ENCODE assay signal across 13 cellular contexts in genomic region chr15:34794590-34795206, GRCh38. TPM values are rescaled to one million over a fixed set of nuclear protein-coding genes. Genes with fewer than 3 reads are reported as not detected.
DNase-seq lines count a peak whose midpoint lies in the region; ATAC-seq and TF ChIP-seq lines count a peak whose summit lies in the region.
"Had no signal": no experiment of that assay in that cellular context is flagged by ENCODE, and none has a peak within 500 bp of the region (broad histone marks: within the 10 kb centered on the region; RNA-seq: fewer than 3 reads in every experiment).

No MANE protein-coding gene starts in this region.

- H3K14ac ChIP-seq in trophoblast cell (ENCODE audit: low read length) = peak overlapping the region; percentile 87

- H3K79me2 ChIP-seq in trophoblast cell (ENCODE audit: control insufficient read depth, insufficient read depth, low read length, poor library complexity) = peaks cover 29% of the 10 kb centered on the region

- H3K4me1 ChIP-seq in adipocyte (ENCODE audit: control insufficient read depth, insufficient read depth, low read length) (peaks cover 7% of the 10 kb centered on the region), right cardiac atrium (ENCODE audit: control insufficient read depth, insufficient read depth, low read length) (peaks cover 4% of the 10 kb centered on the region), trophoblast cell (ENCODE audit: control insufficient read depth in 1 of 2, insufficient read depth in 2 of 2, low read length in 2 of 2) (peaks cover 23 to 28% of the 10 kb centered on the region in 2 experiments), testis (no peaks in the 10 kb centered on the region)

- 18% methylated on average over 33 of the region's 33 CpGs for WGBS in right cardiac atrium
- WGBS in trophoblast cell (ENCODE audit: extremely low coverage, insufficient coverage, insufficient read length) = no CpG with 5 or more reads among the region's 33 CpGs
- WGBS in testis, 2 donors = 3 to 17% methylated on average over 12 to 33 of the region's 33 CpGs

- peak overlapping the region; percentile 96 for H3K4ac ChIP-seq in trophoblast cell (ENCODE audit: low read depth, low read length)

- DNase-seq in GM10266 (ENCODE audit: extremely low spot score) (peak; percentile 23), adipocyte (ENCODE audit: low read depth) (no peak), right cardiac atrium (peak in 2 of 3 donors; percentile 22 to 56), trophoblast cell (no peak), testis (no peak), NCI-H1092 treated with DMSO at 0.1 percent for 48 hours (lab: John Stamatoyannopoulos, UW) (no peak)
- DNase-seq in activated T-cell treated with anti-CD3 and anti-CD28 coated beads, Interleukin-2, amount 50 U/mL, for 48 hours = no peak
- DNase-seq: DMS79, spleen had no signal

- no peak overlapping the region for H3K23ac ChIP-seq in trophoblast cell (ENCODE audit: low read length)

- H3K36me3 ChIP-seq in adipocyte (ENCODE audit: control insufficient read depth, insufficient read depth, low read length, severe bottlenecking) (no peaks in the 10 kb centered on the region), trophoblast cell (ENCODE audit: control insufficient read depth in 1 of 2, insufficient read depth in 2 of 2, low read length in 2 of 2) (peaks cover 24 to 40% of the 10 kb centered on the region in 2 experiments), testis (ENCODE audit: low read depth, missing control alignments) (no peaks in the 10 kb centered on the region)
- H3K36me3 ChIP-seq: spleen had no signal

- no peak for ATAC-seq in right cardiac atrium
- ATAC-seq in HG02623 (IDR thresholded peaks at IDR 0.05; ENCODE audit: unreplicated experiment) = no peak

- H4K12ac ChIP-seq in trophoblast cell (ENCODE audit: low read depth, low read length) = peak overlapping the region; percentile 86

- H3K27me3 ChIP-seq in adipocyte (replicated peaks; ENCODE audit: control insufficient read depth, insufficient read depth, low read length) (peaks cover 17% of the 10 kb centered on the region), right cardiac atrium (ENCODE audit: control insufficient read depth, insufficient read depth) (no peaks in the 10 kb centered on the region), trophoblast cell (ENCODE audit: insufficient read depth, low read length) (no peaks in the 10 kb centered on the region), testis (no peaks in the 10 kb centered on the region)

- H2BK5ac ChIP-seq in trophoblast cell (ENCODE audit: low read depth, low read length, poor library complexity) = peak overlapping the region; percentile 98

- no peaks in the 10 kb centered on the region for H3K9me3 ChIP-seq in adipocyte (ENCODE audit: control insufficient read depth, low read length)
- H3K9me3 ChIP-seq in right cardiac atrium (ENCODE audit: control insufficient read depth, low read length) = no peaks in the 10 kb centered on the region
- H3K9me3 ChIP-seq in trophoblast cell (ENCODE audit: insufficient read depth, low read depth, low read length) = no peaks in the 10 kb centered on the region
- no peaks in the 10 kb centered on the region for H3K9me3 ChIP-seq in testis
- H3K9me3 ChIP-seq: spleen had no signal

- H3K27ac ChIP-seq in right cardiac atrium (ENCODE audit: low read length) = peak overlapping the region; percentile 85
- H3K27ac ChIP-seq in trophoblast cell (ENCODE audit: low read depth, low read length) = peak overlapping the region; percentile 98
- no peak overlapping the region for H3K27ac ChIP-seq in testis
- H3K27ac ChIP-seq: spleen had no signal

- H4K8ac ChIP-seq in trophoblast cell (ENCODE audit: low read depth, low read length) = peak overlapping the region; percentile 79

- intact Hi-C loops in right cardiac atrium (cut with DNase I) (loop anchor here in 2 of 4 donors (5.0 to 10.0 kb wide), 2 partner anchors 72 to 110 kb away; no protein-coding TSS in a partner anchor), testis (cut with DNase I; ENCODE audit: low total_unique reads) (no loop called here)

- peak overlapping the region; percentile 96 for H3K18ac ChIP-seq in trophoblast cell (ENCODE audit: low read length)

- peak overlapping the region; percentile 100 for H4K91ac ChIP-seq in trophoblast cell (ENCODE audit: low read depth, low read length)

- peak overlapping the region; percentile 62 for H2AK5ac ChIP-seq in trophoblast cell (ENCODE audit: low read length)

- peak overlapping the region; percentile 76 for H3K4me2 ChIP-seq in trophoblast cell (ENCODE audit: low read length)

- H3K79me1 ChIP-seq in trophoblast cell (ENCODE audit: low read length) = peaks cover 49% of the 10 kb centered on the region

- H3K4me3 ChIP-seq in adipocyte (ENCODE audit: low read length) = peak overlapping the region; percentile 61
- H3K4me3 ChIP-seq in right cardiac atrium (ENCODE audit: low read length) = peak overlapping the region; percentile 45
- peak overlapping the region; percentile 92 for H3K4me3 ChIP-seq in trophoblast cell (ENCODE audit: low read depth, low read length)
- H3K4me3 ChIP-seq in testis = no peak overlapping the region

- TF ChIP-seq POLR2A in testis (IDR thresholded peaks at IDR 0.05) = no peak

- H2BK120ac ChIP-seq in trophoblast cell (ENCODE audit: insufficient read depth, low read length, poor library complexity) = peak overlapping the region; percentile 92

- TF ChIP-seq CTCF in GM10266 (IDR thresholded peaks at IDR 0.05; ENCODE audit: control insufficient read depth, insufficient read depth, low read depth, missing control alignments) (no peak), testis (IDR thresholded peaks at IDR 0.05) (no peak)

- H3K9ac ChIP-seq in adipocyte (ENCODE audit: low read length) (peak overlapping the region; percentile 53), trophoblast cell (ENCODE audit: low read length) (peak overlapping the region; percentile 99)

- peak overlapping the region; percentile 47 for H2BK12ac ChIP-seq in trophoblast cell (ENCODE audit: low read length)

- peak overlapping the region; percentile 65 for H2AFZ ChIP-seq in trophoblast cell (ENCODE audit: insufficient read depth, low read length, poor library complexity)

RNA-seq across cellular contexts. Expression of gene ACTC1, which starts 0.7 kb away (rescaled TPM):
- total RNA-seq in right cardiac atrium (over 10,000 TPM in 3 of 4 donors, 1,000 to 10,000 TPM in 1; 9,200 to 14,744 (median 13,223) TPM), testis (1 to 10 TPM in 1 of 2 donors, under 1 TPM in 1; 0.93 to 1.2 TPM)
- polyA plus RNA-seq in right cardiac atrium (12,784 TPM), testis (ENCODE audit: insufficient read depth, low read depth, low replicate concordance) (31.2 TPM)
- 2,818 and 2,928 TPM in 2 replicates for polyA plus RNA-seq in trophoblast cell (2013)
- total RNA-seq: activated CD8-positive, alpha-beta memory T cell treated with anti-CD3 and anti-CD28 coated beads for 36 hours; dermis blood vessel endothelial cell had no signal

RNA-seq across cellular contexts. Expression of gene GJD2, which starts 39.9 kb away (rescaled TPM):
- total RNA-seq in right cardiac atrium (10 to 100 TPM in 2 of 4 donors, 1 to 10 TPM in 2; 2.0 to 34.1 (median 14.0) TPM), testis (under 1 TPM in 1 of 2 donors, not detected in 1; 0.16 TPM)
- polyA plus RNA-seq in right cardiac atrium (7.4 TPM), testis (ENCODE audit: insufficient read depth, low read depth, low replicate concordance) (0.11 TPM)
- 8.7 and 9.7 TPM in 2 replicates for polyA plus RNA-seq in trophoblast cell (2013)
- total RNA-seq: activated CD8-positive, alpha-beta memory T cell treated with anti-CD3 and anti-CD28 coated beads for 36 hours; dermis blood vessel endothelial cell; mesenteric fat pad; spleen had no signal

Comparison
In these comparisons a context has a peak if more than half of its experiments do, and no peak if none do; other contexts are left out.
1. DNase-seq: peak in GM10266 (single experiment) and right cardiac atrium (2 of 3); none in adipocyte (single experiment), trophoblast cell (0 of 2), activated T-cell treated with anti-CD3 and anti-CD28 coated beads, Interleukin-2, amount 50 U/mL, for 48 hours (0 of 2), testis (single experiment) and NCI-H1092 treated with DMSO at 0.1 percent for 48 hours (single experiment).
2. H3K4me3 ChIP-seq: peak in adipocyte (single experiment), right cardiac atrium (single experiment) and trophoblast cell (single experiment); none in testis (0 of 2).
3. H3K27ac ChIP-seq: peak in right cardiac atrium (single experiment) and trophoblast cell (single experiment); none in testis (0 of 2).
4. RNA of gene ACTC1, which starts 0.7 kb away (total RNA-seq): 9,200 to 14,744 TPM in right cardiac atrium; 0.93 to 1.2 TPM in testis; every median in the first group is over 1,000 times any median in the second.